In the genomic region with DNA sequence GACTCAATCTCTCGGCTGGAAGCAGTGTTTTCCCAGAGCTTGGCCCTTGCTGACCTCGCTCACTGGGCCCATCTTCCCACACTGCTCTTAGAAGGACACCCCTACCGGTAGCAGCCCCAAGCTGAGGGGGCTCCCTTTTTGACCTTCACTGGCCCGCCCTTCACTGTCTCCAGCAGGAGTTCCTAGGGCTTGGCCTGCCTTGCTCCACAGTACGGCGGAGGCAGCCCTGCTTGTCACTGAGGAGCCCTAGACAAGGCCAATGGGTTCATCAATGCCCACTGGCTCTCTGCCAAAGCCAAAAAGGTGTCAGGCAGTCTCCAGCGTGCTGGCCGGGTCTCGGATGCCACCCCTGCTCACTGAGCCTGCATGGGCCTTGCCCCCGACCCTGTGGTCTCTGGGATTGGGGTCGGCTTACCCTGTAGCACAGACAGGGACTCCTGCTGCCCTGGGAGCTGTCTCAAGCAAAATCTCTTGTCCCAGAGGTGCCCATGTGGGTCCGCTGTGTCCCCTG, we compare ENCODE assay signal across 1 cellular context.
TF ChIP-seq lines count a peak whose summit lies in the region.

No MANE protein-coding gene starts in this region.

TF ChIP-seq in WTC11, 78 proteins besides CTCF, POLR2A, EP300 and RAD21 (continued from another document):
- TF ChIP-seq, protein P1, sequence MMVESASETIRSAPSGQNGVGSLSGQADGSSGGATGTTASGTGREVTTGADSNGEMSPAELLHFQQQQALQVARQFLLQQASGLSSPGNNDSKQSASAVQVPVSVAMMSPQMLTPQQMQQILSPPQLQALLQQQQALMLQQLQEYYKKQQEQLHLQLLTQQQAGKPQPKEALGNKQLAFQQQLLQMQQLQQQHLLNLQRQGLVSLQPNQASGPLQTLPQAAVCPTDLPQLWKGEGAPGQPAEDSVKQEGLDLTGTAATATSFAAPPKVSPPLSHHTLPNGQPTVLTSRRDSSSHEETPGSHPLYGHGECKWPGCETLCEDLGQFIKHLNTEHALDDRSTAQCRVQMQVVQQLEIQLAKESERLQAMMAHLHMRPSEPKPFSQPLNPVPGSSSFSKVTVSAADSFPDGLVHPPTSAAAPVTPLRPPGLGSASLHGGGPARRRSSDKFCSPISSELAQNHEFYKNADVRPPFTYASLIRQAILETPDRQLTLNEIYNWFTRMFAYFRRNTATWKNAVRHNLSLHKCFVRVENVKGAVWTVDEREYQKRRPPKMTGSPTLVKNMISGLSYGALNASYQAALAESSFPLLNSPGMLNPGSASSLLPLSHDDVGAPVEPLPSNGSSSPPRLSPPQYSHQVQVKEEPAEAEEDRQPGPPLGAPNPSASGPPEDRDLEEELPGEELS (CRISPR knock-in tag; IDR thresholded peaks at IDR 0.05) = no peak
- TF ChIP-seq, protein P2, sequence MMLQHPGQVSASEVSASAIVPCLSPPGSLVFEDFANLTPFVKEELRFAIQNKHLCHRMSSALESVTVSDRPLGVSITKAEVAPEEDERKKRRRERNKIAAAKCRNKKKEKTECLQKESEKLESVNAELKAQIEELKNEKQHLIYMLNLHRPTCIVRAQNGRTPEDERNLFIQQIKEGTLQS (CRISPR knock-in tag; conservative IDR thresholded peaks at IDR 0.05) = no peak
TF ChIP-seq in WTC11: peak in this region for 0.
